In the genomic region with DNA sequence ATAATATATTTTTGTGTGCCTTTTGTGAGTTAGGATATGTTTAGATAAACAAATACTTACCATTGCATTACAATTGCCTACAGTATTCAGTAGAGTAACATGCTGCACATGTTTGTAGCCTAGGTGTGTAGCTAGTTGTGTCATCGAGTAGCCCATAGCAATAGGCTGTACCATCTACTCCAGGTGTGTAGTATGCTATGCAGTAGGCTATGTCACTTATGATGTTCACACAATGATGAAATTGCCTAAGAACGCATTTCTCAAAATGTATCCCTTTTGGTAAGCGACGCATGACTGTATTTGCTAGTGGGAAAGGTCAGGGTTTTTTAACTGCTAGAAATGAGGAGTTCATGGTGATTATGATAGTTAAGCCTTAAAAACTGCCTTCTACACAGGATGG, we compare ENCODE assay signal across 8 cellular contexts. TPM values are rescaled to one million over a fixed set of nuclear protein-coding genes. Genes with fewer than 3 reads are reported as not detected.
"Had no signal": no experiment of that assay in that cellular context is flagged by ENCODE, and none has a peak within 500 bp of the region (broad histone marks: within the 10 kb centered on the region; RNA-seq: fewer than 3 reads in every experiment).

No MANE protein-coding gene starts in this region.

- H3K36me3 ChIP-seq: HAP-1 had no signal

- H3K9me3 Mint-ChIP-seq: HFFc6 had no signal

- H3K4me1 ChIP-seq: HAP-1 had no signal

- H3K4me3 ChIP-seq: GM23248, HAP-1 had no signal

- H2AFZ ChIP-seq: GM23248 had no signal

- H3K27ac Mint-ChIP-seq: H9, HFFc6 had no signal

- H3K9me3 ChIP-seq: HAP-1 had no signal

- H3K4me3 Mint-ChIP-seq: H9, HFFc6 had no signal

- ATAC-seq: HCT116 had no signal

- H3K9ac ChIP-seq: GM23248 had no signal

- DNase-seq: GM23248, GOT3, H7, H9, HCEC 1CT, HFFc6 had no signal

- H3K27ac ChIP-seq: GM23248 had no signal

RNA-seq across cellular contexts. Expression of a gene that starts 30.0 kb away (rescaled TPM):
- total RNA-seq: GM23248 had no signal
- polyA plus RNA-seq: GM23248 had no signal
